ENCODE assay signal across 8 cellular contexts in the genomic region with DNA sequence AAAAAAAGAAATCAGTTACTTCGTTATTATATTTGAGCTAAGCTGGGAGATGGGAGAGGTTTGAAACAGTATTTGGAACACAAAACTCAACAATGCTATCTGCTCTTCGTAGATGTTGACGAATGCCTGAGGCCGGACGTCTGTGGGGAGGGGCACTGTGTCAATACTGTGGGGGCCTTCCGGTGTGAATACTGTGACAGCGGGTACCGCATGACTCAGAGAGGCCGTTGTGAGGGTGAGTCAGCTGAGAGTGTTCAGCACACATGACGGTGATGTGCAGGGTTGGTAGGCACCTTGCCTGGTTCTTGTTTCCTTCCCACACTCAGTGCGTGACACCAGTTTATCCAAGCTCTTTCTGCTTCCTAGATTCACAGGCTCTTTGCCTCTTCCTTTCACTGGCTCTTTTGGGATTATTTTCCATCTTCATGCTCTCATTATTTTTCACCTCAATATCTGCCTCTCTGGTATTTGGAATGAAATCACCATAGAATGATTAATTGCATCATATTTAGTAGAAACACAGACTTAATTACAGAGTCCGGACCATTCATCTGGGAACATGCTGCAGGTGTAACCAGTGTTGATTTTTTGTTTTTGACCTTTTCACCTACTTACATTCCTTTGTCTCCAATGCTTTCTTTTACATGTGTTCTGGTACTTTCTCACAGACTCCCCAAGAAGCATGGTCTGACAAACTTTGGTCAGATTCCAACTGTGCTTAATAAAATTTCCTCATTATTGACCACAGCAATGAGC.
DNase-seq lines count a peak whose midpoint lies in the region; ATAC-seq and TF ChIP-seq lines count a peak whose summit lies in the region.
"Had no signal": no experiment of that assay in that cellular context is flagged by ENCODE, and none has a peak within 500 bp of the region (broad histone marks: within the 10 kb centered on the region; RNA-seq: fewer than 3 reads in every experiment).

No MANE protein-coding gene starts in this region.

- no peak overlapping the region for H3K27ac Mint-ChIP-seq in activated CD4-positive, alpha-beta T cell treated with anti-CD3 and anti-CD28 coated beads, Interleukin-2, amount 10 ng/mL, durations not matched to agents 7 days and 5 days

- H3K27me3 Mint-ChIP-seq in activated CD4-positive, alpha-beta T cell treated with anti-CD3 and anti-CD28 coated beads, Interleukin-2, amount 10 ng/mL, durations not matched to agents 7 days and 5 days = peaks cover 8% of the 10 kb centered on the region

- no peaks in the 10 kb centered on the region for H3K36me3 Mint-ChIP-seq in activated CD4-positive, alpha-beta T cell treated with anti-CD3 and anti-CD28 coated beads, Interleukin-2, amount 10 ng/mL, durations not matched to agents 7 days and 5 days (ENCODE audit: low read depth)

- ATAC-seq in HG03342 (IDR thresholded peaks at IDR 0.05; ENCODE audit: unreplicated experiment) = no peak

- CTCF ChIA-PET in activated CD4-positive, alpha-beta T cell treated with anti-CD3 and anti-CD28 coated beads, Interleukin-2, amount 10 ng/mL, durations not matched to agents 7 days and 5 days (lab: Charles Lee) = interaction anchor here (0.6 kb wide), 1 partner anchor 333 kb away, joined by 4 read pairs; no protein-coding TSS in a partner anchor

- no peak overlapping the region for H3K4me3 Mint-ChIP-seq in activated CD4-positive, alpha-beta T cell treated with anti-CD3 and anti-CD28 coated beads, Interleukin-2, amount 10 ng/mL, durations not matched to agents 7 days and 5 days

- peak; percentile 78 for DNase-seq in HK-2 (ENCODE audit: unreplicated experiment)
- DNase-seq in activated CD4-positive, alpha-beta T cell treated with anti-CD3 and anti-CD28 coated beads, Interleukin-2, amount 10 ng/mL, durations not matched to agents 7 days and 5 days = peak; percentile 8
- peak; percentile 87 to 89 for DNase-seq in foreskin fibroblast
- DNase-seq in stimulated activated CD4-positive, alpha-beta T cell treated with anti-CD3 and anti-CD28 coated beads, Interleukin-4, amount 100 ng/mL, for 4 hours = peak; percentile 5 to 22
- DNase-seq in NCI-H226 = no peak
- no peak for DNase-seq in RPMI8226

- no peak for TF ChIP-seq CTCF in foreskin fibroblast (IDR thresholded peaks at IDR 0.05; ENCODE audit: low read depth, low read length)

- POLR2A ChIA-PET in activated CD4-positive, alpha-beta T cell treated with anti-CD3 and anti-CD28 coated beads, Interleukin-2, amount 10 ng/mL, durations not matched to agents 7 days and 5 days (lab: Charles Lee) = no interaction called here

- no peaks in the 10 kb centered on the region for H3K9me3 Mint-ChIP-seq in activated CD4-positive, alpha-beta T cell treated with anti-CD3 and anti-CD28 coated beads, Interleukin-2, amount 10 ng/mL, durations not matched to agents 7 days and 5 days

- no peak overlapping the region for H3K4me3 ChIP-seq in foreskin fibroblast (ENCODE audit: low read depth in 1 of 2, low read length in 2 of 2)
- H3K4me3 ChIP-seq: lung had no signal

- H3K4me1 Mint-ChIP-seq in activated CD4-positive, alpha-beta T cell treated with anti-CD3 and anti-CD28 coated beads, Interleukin-2, amount 10 ng/mL, durations not matched to agents 7 days and 5 days = peaks cover 6% of the 10 kb centered on the region

Comparison
In these comparisons a context has a peak if more than half of its experiments do, and no peak if none do; other contexts are left out.
1. DNase-seq: peak in HK-2 (single experiment), activated CD4-positive, alpha-beta T cell treated with anti-CD3 and anti-CD28 coated beads, Interleukin-2, amount 10 ng/mL, durations not matched to agents 7 days and 5 days (single experiment), foreskin fibroblast (2 of 2) and stimulated activated CD4-positive, alpha-beta T cell treated with anti-CD3 and anti-CD28 coated beads, Interleukin-4, amount 100 ng/mL, for 4 hours (2 of 2); none in NCI-H226 (single experiment) and RPMI8226 (single experiment).